Comparison of ENCODE assay signal across 2 cellular contexts in genomic region chrX:104250470-104250869, GRCh38.
TF ChIP-seq lines count a peak whose summit lies in the region.

No MANE protein-coding gene starts in this region.

TF ChIP-seq in IMR-90, 13 proteins besides CTCF, POLR2A, EP300 and RAD21:
- no peak for TF ChIP-seq MAFK (IDR thresholded peaks at IDR 0.05; ENCODE audit: low read depth, low read length)
- TF ChIP-seq RCOR1 (IDR thresholded peaks at IDR 0.05; ENCODE audit: insufficient replicate concordance, low read length): no peak
- no peak for TF ChIP-seq NFE2L2 (IDR thresholded peaks at IDR 0.05; ENCODE audit: low read depth, low read length)
- no peak for TF ChIP-seq CEBPB (IDR thresholded peaks at IDR 0.05; ENCODE audit: low read depth, low read length)
- no peak for TF ChIP-seq MAZ (IDR thresholded peaks at IDR 0.05; ENCODE audit: borderline replicate concordance, low read depth, low read length)
- no peak for TF ChIP-seq MXI1 (IDR thresholded peaks at IDR 0.05; ENCODE audit: borderline replicate concordance, low read depth, low read length)
- TF ChIP-seq ELK1 (IDR thresholded peaks at IDR 0.05; ENCODE audit: borderline replicate concordance, low read depth, low read length): no peak
- no peak for TF ChIP-seq FOS (IDR thresholded peaks at IDR 0.05; ENCODE audit: low read depth, low read length)
- TF ChIP-seq SMC3 (IDR thresholded peaks at IDR 0.05; ENCODE audit: low read depth, low read length): no peak

TF ChIP-seq in K562, 482 proteins besides CTCF, POLR2A, EP300 and RAD21:
- TF ChIP-seq HNRNPL (IDR thresholded peaks at IDR 0.05; ENCODE audit: low read depth, low read length) (0 out of 2 replicates have a peak, but pooled peaks have one; percentile 28), ZSCAN32 (CRISPR knock-in tag; IDR thresholded peaks at IDR 0.05) (no peak), ZFPM2 (CRISPR knock-in tag; IDR thresholded peaks at IDR 0.05) (no peak), POU5F1 (IDR thresholded peaks at IDR 0.05; ENCODE audit: borderline replicate concordance, low read depth, low read length, partially characterized antibody) (no peak)
TF ChIP-seq in K562: peak in this region for 1.
